Comparison of ENCODE assay signal across 21 cellular contexts in genomic region chrX:68139791-68140190, GRCh38.
"Had no signal": no experiment of that assay in that cellular context is flagged by ENCODE, and none has a peak within 500 bp of the region (broad histone marks: within the 10 kb centered on the region; RNA-seq: fewer than 3 reads in every experiment).

No MANE protein-coding gene starts in this region.

- H3K27ac ChIP-seq: esophagus muscularis mucosa, heart right ventricle, spleen, suprapubic skin, tibial nerve had no signal

- ATAC-seq: heart right ventricle; naive thymus-derived CD8-positive, alpha-beta T cell; right cardiac atrium had no signal

- H3K9me3 ChIP-seq: esophagus muscularis mucosa, heart right ventricle, spleen, suprapubic skin, tibial nerve had no signal

- H3K9me3 Mint-ChIP-seq: activated CD4-positive, alpha-beta memory T cell treated with anti-CD3 and anti-CD28 coated beads for 36 hours; activated CD4-positive, alpha-beta T cell treated with anti-CD3 and anti-CD28 coated beads, Interleukin-2, amount 10 ng/mL, durations not matched to agents 24 days and 14 days; activated naive CD4-positive, alpha-beta T cell treated with anti-CD3 and anti-CD28 coated beads, Interleukin-2, amount 50 U/mL, for 24 hours; activated T-cell treated with anti-CD3 and anti-CD28 coated beads, Interleukin-2, amount 50 U/mL, for 24 hours; central memory CD8-positive, alpha-beta T cell; dendritic cell treated with granulocyte-macrophage colony-stimulating factor and Interleukin-4, amounts not matched to agents 40 ng/mL and 50 ng/mL, for 4 days; naive thymus-derived CD8-positive, alpha-beta T cell had no signal

- H3K4me1 ChIP-seq: heart right ventricle, spleen, suprapubic skin, tibial nerve had no signal

- H3K27me3 Mint-ChIP-seq: activated CD4-positive, alpha-beta memory T cell treated with anti-CD3 and anti-CD28 coated beads for 36 hours; activated CD4-positive, alpha-beta T cell treated with anti-CD3 and anti-CD28 coated beads, Interleukin-2, amount 10 ng/mL, durations not matched to agents 24 days and 14 days; activated naive CD4-positive, alpha-beta T cell treated with anti-CD3 and anti-CD28 coated beads, Interleukin-2, amount 50 U/mL, for 24 hours; central memory CD8-positive, alpha-beta T cell; dendritic cell treated with granulocyte-macrophage colony-stimulating factor and Interleukin-4, amounts not matched to agents 40 ng/mL and 50 ng/mL, for 4 days; naive thymus-derived CD8-positive, alpha-beta T cell had no signal

- DNase-seq: activated CD4-positive, alpha-beta memory T cell treated with anti-CD3 and anti-CD28 coated beads for 36 hours; activated CD4-positive, alpha-beta T cell treated with anti-CD3 and anti-CD28 coated beads, Interleukin-2, amount 10 ng/mL, durations not matched to agents 24 days and 14 days; activated CD4-positive, CD25-positive, alpha-beta regulatory T cell treated with anti-CD3 and anti-CD28 coated beads, Interleukin-2, amount 50 U/mL, for 72 hours; activated CD8-positive, alpha-beta memory T cell treated with anti-CD3 and anti-CD28 coated beads, Interleukin-2, amount 50 U/mL, for 48 hours; activated T-cell treated with anti-CD3 and anti-CD28 coated beads, Interleukin-2, amount 50 U/mL, for 24 hours; endodermal cell; heart right ventricle; midbrain; naive thymus-derived CD8-positive, alpha-beta T cell; posterior cingulate gyrus; right cardiac atrium; spleen; stimulated activated naive CD4-positive, alpha-beta T cell; T-helper 2 cell had no signal

- H3K4me1 Mint-ChIP-seq: activated CD4-positive, alpha-beta T cell treated with anti-CD3 and anti-CD28 coated beads, Interleukin-2, amount 10 ng/mL, durations not matched to agents 24 days and 14 days; activated naive CD4-positive, alpha-beta T cell treated with anti-CD3 and anti-CD28 coated beads, Interleukin-2, amount 50 U/mL, for 24 hours; central memory CD8-positive, alpha-beta T cell; endodermal cell; neural crest cell had no signal

- H3K4me3 Mint-ChIP-seq: activated CD4-positive, alpha-beta memory T cell treated with anti-CD3 and anti-CD28 coated beads for 36 hours; activated CD4-positive, alpha-beta T cell treated with anti-CD3 and anti-CD28 coated beads, Interleukin-2, amount 10 ng/mL, durations not matched to agents 24 days and 14 days; activated naive CD4-positive, alpha-beta T cell treated with anti-CD3 and anti-CD28 coated beads, Interleukin-2, amount 50 U/mL, for 24 hours; activated T-cell treated with anti-CD3 and anti-CD28 coated beads, Interleukin-2, amount 50 U/mL, for 24 hours; central memory CD8-positive, alpha-beta T cell; dendritic cell treated with granulocyte-macrophage colony-stimulating factor and Interleukin-4, amounts not matched to agents 40 ng/mL and 50 ng/mL, for 4 days; endodermal cell; naive thymus-derived CD8-positive, alpha-beta T cell; neural crest cell had no signal

- H3K36me3 ChIP-seq: esophagus muscularis mucosa, heart right ventricle, spleen, suprapubic skin, tibial nerve had no signal

- H3K4me3 ChIP-seq: esophagus muscularis mucosa, heart right ventricle, spleen, suprapubic skin, tibial nerve had no signal

- H3K27me3 ChIP-seq: esophagus muscularis mucosa, spleen, suprapubic skin had no signal

- H3K36me3 Mint-ChIP-seq: activated CD4-positive, alpha-beta memory T cell treated with anti-CD3 and anti-CD28 coated beads for 36 hours; activated naive CD4-positive, alpha-beta T cell treated with anti-CD3 and anti-CD28 coated beads, Interleukin-2, amount 50 U/mL, for 24 hours; naive thymus-derived CD8-positive, alpha-beta T cell had no signal

- H3K27ac Mint-ChIP-seq: activated CD4-positive, alpha-beta memory T cell treated with anti-CD3 and anti-CD28 coated beads for 36 hours; activated CD4-positive, alpha-beta T cell treated with anti-CD3 and anti-CD28 coated beads, Interleukin-2, amount 10 ng/mL, durations not matched to agents 24 days and 14 days; activated naive CD4-positive, alpha-beta T cell treated with anti-CD3 and anti-CD28 coated beads, Interleukin-2, amount 50 U/mL, for 24 hours; activated T-cell treated with anti-CD3 and anti-CD28 coated beads, Interleukin-2, amount 50 U/mL, for 24 hours; dendritic cell treated with granulocyte-macrophage colony-stimulating factor and Interleukin-4, amounts not matched to agents 40 ng/mL and 50 ng/mL, for 4 days; endodermal cell; naive thymus-derived CD8-positive, alpha-beta T cell had no signal
